In genomic region chr13:80379245-80379644, GRCh38 we compare ENCODE assay signal across 22 cellular contexts. TPM values are rescaled to one million over a fixed set of nuclear protein-coding genes. Genes with fewer than 3 reads are reported as not detected.
DNase-seq lines count a peak whose midpoint lies in the region; ATAC-seq and TF ChIP-seq lines count a peak whose summit lies in the region.
"Had no signal": no experiment of that assay in that cellular context is flagged by ENCODE, and none has a peak within 500 bp of the region (broad histone marks: within the 10 kb centered on the region; RNA-seq: fewer than 3 reads in every experiment).

No MANE protein-coding gene starts in this region.

- peak; percentile 34 to 96 (median 53) for ATAC-seq in right lobe of liver
- no peak for ATAC-seq in naive thymus-derived CD8-positive, alpha-beta T cell
- no peak for ATAC-seq in GM18519 (IDR thresholded peaks at IDR 0.05; ENCODE audit: low FRiP score, unreplicated experiment)
- ATAC-seq: heart left ventricle; left ventricle myocardium superior; stimulated activated effector memory CD8-positive, alpha-beta T cell treated with anti-CD3 and anti-CD28 coated beads, Interleukin-12 subunit alpha, Interleukin-12 subunit beta, amount 100 ng/mL, for 72 hours had no signal

- 38% methylated on average over 3 of the region's 3 CpGs for WGBS in right lobe of liver (ENCODE audit: insufficient coverage, low coverage, low lambda C conversion rate, missing lambda C conversion rate)

- POLR2A ChIA-PET in naive thymus-derived CD8-positive, alpha-beta T cell (lab: Charles Lee), result no interaction called here

- TF ChIP-seq POLR2A in right lobe of liver (IDR thresholded peaks at IDR 0.05), result no peak

- no peak overlapping the region for H3K4me3 Mint-ChIP-seq in naive thymus-derived CD8-positive, alpha-beta T cell
- H3K4me3 Mint-ChIP-seq: activated CD4-positive, alpha-beta memory T cell treated with anti-CD3 and anti-CD28 coated beads for 36 hours; activated T-helper 1 cell treated with anti-CD3 and anti-CD28 coated beads, Interleukin-12 subunit alpha, Interleukin-12 subunit beta, Interleukin-2, Interleukin-4 antibody, amounts not matched to agents 30 ng/mL and 10 ng/mL and 1 ng/mL, durations not matched to agents 14 hours and 24 hours and 36 hours; nephron; stimulated activated effector memory CD8-positive, alpha-beta T cell treated with anti-CD3 and anti-CD28 coated beads, Interleukin-12 subunit alpha, Interleukin-12 subunit beta, amount 100 ng/mL, for 72 hours; type B pancreatic cell had no signal

- H3K36me3 Mint-ChIP-seq in naive thymus-derived CD8-positive, alpha-beta T cell, result peaks cover 0 to 3% (median 0%) of the 10 kb centered on the region in 3 donors
- H3K36me3 Mint-ChIP-seq: activated CD4-positive, alpha-beta memory T cell treated with anti-CD3 and anti-CD28 coated beads for 36 hours; stimulated activated effector memory CD8-positive, alpha-beta T cell treated with anti-CD3 and anti-CD28 coated beads, Interleukin-12 subunit alpha, Interleukin-12 subunit beta, amount 100 ng/mL, for 72 hours; type B pancreatic cell had no signal

- no peaks in the 10 kb centered on the region for H3K27me3 ChIP-seq in right lobe of liver
- H3K27me3 ChIP-seq: BLaER1 treated with 17β-estradiol and CSF1 and Interleukin-3, amounts not matched to agents 10 nM and 100 nM; heart left ventricle; right atrium auricular region had no signal

- no peak overlapping the region for H3K4me3 ChIP-seq in cardiac fibroblast (replicated peaks in 1 of 2; ENCODE audit: low read depth in 2 of 2, low read length in 2 of 2)
- no peak overlapping the region for H3K4me3 ChIP-seq in right lobe of liver
- H3K4me3 ChIP-seq: BLaER1 treated with 17β-estradiol and CSF1 and Interleukin-3, amounts not matched to agents 10 nM and 100 nM; heart left ventricle; right atrium auricular region had no signal

- no peaks in the 10 kb centered on the region for H3K9me3 ChIP-seq in right lobe of liver
- H3K9me3 ChIP-seq: heart left ventricle, right atrium auricular region had no signal

- no peaks in the 10 kb centered on the region for H3K4me1 Mint-ChIP-seq in naive thymus-derived CD8-positive, alpha-beta T cell
- H3K4me1 Mint-ChIP-seq: stimulated activated effector memory CD8-positive, alpha-beta T cell treated with anti-CD3 and anti-CD28 coated beads, Interleukin-12 subunit alpha, Interleukin-12 subunit beta, amount 100 ng/mL, for 72 hours had no signal

- H3K27ac Mint-ChIP-seq in naive thymus-derived CD8-positive, alpha-beta T cell, result no peak overlapping the region
- H3K27ac Mint-ChIP-seq: activated CD4-positive, alpha-beta memory T cell treated with anti-CD3 and anti-CD28 coated beads for 36 hours; activated T-helper 1 cell treated with anti-CD3 and anti-CD28 coated beads, Interleukin-12 subunit alpha, Interleukin-12 subunit beta, Interleukin-2, Interleukin-4 antibody, amounts not matched to agents 30 ng/mL and 10 ng/mL and 1 ng/mL, durations not matched to agents 14 hours and 24 hours and 36 hours; nephron; stimulated activated effector memory CD8-positive, alpha-beta T cell treated with anti-CD3 and anti-CD28 coated beads, Interleukin-12 subunit alpha, Interleukin-12 subunit beta, amount 100 ng/mL, for 72 hours; type B pancreatic cell had no signal

- no peak for TF ChIP-seq CTCF in cardiac fibroblast (IDR thresholded peaks at IDR 0.05; ENCODE audit: low read depth, low read length)
- no peak for TF ChIP-seq CTCF in right lobe of liver (IDR thresholded peaks at IDR 0.05)

- no peaks in the 10 kb centered on the region for H3K4me1 ChIP-seq in right lobe of liver
- H3K4me1 ChIP-seq: BLaER1 treated with 17β-estradiol and CSF1 and Interleukin-3, amounts not matched to agents 10 nM and 100 nM; heart left ventricle; right atrium auricular region had no signal

- intact Hi-C loops in right lobe of liver (cut with DNase I), result loop anchor here in 1 of 2 donors (10.0 kb wide), 1 partner anchor 694 kb away; no protein-coding TSS in a partner anchor

- DNase-seq in EH (ENCODE audit: low read depth) (peak; percentile 76), M059J (ENCODE audit: low read depth) (peak; percentile 63), cardiac fibroblast (ENCODE audit: low read depth in 2 of 2) (peak; percentile 52 to 87), right lobe of liver (no peak), HT-29 (ENCODE audit: low spot score) (no peak)
- DNase-seq in activated T-cell treated with anti-CD3 and anti-CD28 coated beads, Interleukin-2, amount 50 U/mL, for 48 hours, result no peak
- no peak for DNase-seq in naive thymus-derived CD8-positive, alpha-beta T cell
- DNase-seq: activated CD4-positive, alpha-beta memory T cell treated with anti-CD3 and anti-CD28 coated beads for 36 hours; aorta; DMS79 treated with DMSO at 0.1 percent for 48 hours; heart left ventricle; left ventricle myocardium superior; NCI-H187; stimulated activated CD4-positive, alpha-beta T cell treated with anti-CD3 and anti-CD28 coated beads, Interleukin-4, amount 100 ng/mL, for 4 hours; T-helper 9 cell had no signal

- H3K27ac ChIP-seq in right lobe of liver, result no peak overlapping the region
- H3K27ac ChIP-seq: BLaER1 treated with 17β-estradiol and CSF1 and Interleukin-3, amounts not matched to agents 10 nM and 100 nM; heart left ventricle; right atrium auricular region had no signal

- H3K27me3 Mint-ChIP-seq in naive thymus-derived CD8-positive, alpha-beta T cell, result no peaks in the 10 kb centered on the region
- H3K27me3 Mint-ChIP-seq: type B pancreatic cell had no signal

- no peaks in the 10 kb centered on the region for H3K36me3 ChIP-seq in right lobe of liver
- H3K36me3 ChIP-seq: BLaER1 treated with 17β-estradiol and CSF1 and Interleukin-3, amounts not matched to agents 10 nM and 100 nM; heart left ventricle; right atrium auricular region had no signal

- H3K9me3 Mint-ChIP-seq in naive thymus-derived CD8-positive, alpha-beta T cell, result peaks cover 0 to 2% (median 0%) of the 10 kb centered on the region in 9 donors
- H3K9me3 Mint-ChIP-seq: activated CD4-positive, alpha-beta memory T cell treated with anti-CD3 and anti-CD28 coated beads for 36 hours; stimulated activated effector memory CD8-positive, alpha-beta T cell treated with anti-CD3 and anti-CD28 coated beads, Interleukin-12 subunit alpha, Interleukin-12 subunit beta, amount 100 ng/mL, for 72 hours; type B pancreatic cell had no signal

RNA-seq across cellular contexts. Expression of gene SPRY2, which starts 38.3 kb away (rescaled TPM):
- total RNA-seq in M059J (2014; rRNA removed; shearing (Covaris generic)), result 5.0 and 8.2 TPM in 2 replicates
- 10 to 100 TPM in 3 of 6 experiments, 1 to 10 TPM in 3; 9.4 to 14.7 (median 10.5) TPM for total RNA-seq in right lobe of liver
- total RNA-seq in naive thymus-derived CD8-positive, alpha-beta T cell, result under 1 TPM; 0.41 to 0.44 TPM
- under 1 TPM in 2 of 3 donors, not detected in 1; 0.60 to 0.72 TPM for polyA plus RNA-seq in naive thymus-derived CD8-positive, alpha-beta T cell
- 12.0 and 15.0 TPM in 2 replicates for total RNA-seq in HT-29 (2014; rRNA removed; shearing (Covaris generic))

Comparison
In these comparisons a context has a peak if more than half of its experiments do, and no peak if none do; other contexts are left out.
1. DNase-seq: peak in EH (single experiment), M059J (single experiment) and cardiac fibroblast (2 of 2); none in right lobe of liver (0 of 3), activated T-cell treated with anti-CD3 and anti-CD28 coated beads, Interleukin-2, amount 50 U/mL, for 48 hours (0 of 2), naive thymus-derived CD8-positive, alpha-beta T cell (0 of 10) and HT-29 (single experiment).
2. ATAC-seq: peak in right lobe of liver (4 of 4); none in naive thymus-derived CD8-positive, alpha-beta T cell (0 of 2) and GM18519 (single experiment).